16 cellular contexts compared by ENCODE assay signal in genomic region chr5:120254385-120254784, GRCh38.
"Had no signal": no experiment of that assay in that cellular context is flagged by ENCODE, and none has a peak within 500 bp of the region (broad histone marks: within the 10 kb centered on the region; RNA-seq: fewer than 3 reads in every experiment).

No MANE protein-coding gene starts in this region.

- H3K27me3 Mint-ChIP-seq: activated CD4-positive, alpha-beta T cell treated with anti-CD3 and anti-CD28 coated beads, Interleukin-2, amount 10 ng/mL, durations not matched to agents 24 days and 14 days; activated naive CD8-positive, alpha-beta T cell; brain; memory B cell; natural killer cell treated with Interleukin-12 subunit alpha and Interleukin-12 subunit beta and Interleukin-15 and Interleukin-18, amount 100 ng/mL, for 72 hours had no signal

- H3K4me3 ChIP-seq: gastrocnemius medialis, heart right ventricle, left ventricle myocardium inferior, thoracic aorta had no signal

- DNase-seq: activated CD4-positive, alpha-beta T cell treated with anti-CD3 and anti-CD28 coated beads, Interleukin-2, amount 10 ng/mL, durations not matched to agents 24 days and 14 days; activated CD8-positive, alpha-beta memory T cell treated with anti-CD3 and anti-CD28 coated beads, Interleukin-2, amount 50 U/mL, for 48 hours; activated gamma-delta T cell treated with Interleukin-2 at 50 U/mL for 16 hours; amniotic stem cell; effector memory CD4-positive, alpha-beta T cell; gastrocnemius medialis; heart right ventricle; left ventricle myocardium inferior; nucleus accumbens; T-helper 2 cell had no signal

- H3K9me3 Mint-ChIP-seq: activated CD4-positive, alpha-beta T cell treated with anti-CD3 and anti-CD28 coated beads, Interleukin-2, amount 10 ng/mL, durations not matched to agents 24 days and 14 days; brain; memory B cell had no signal

- H3K36me3 Mint-ChIP-seq: activated naive CD8-positive, alpha-beta T cell; brain; memory B cell; natural killer cell treated with Interleukin-12 subunit alpha and Interleukin-12 subunit beta and Interleukin-15 and Interleukin-18, amount 100 ng/mL, for 72 hours; stimulated activated effector memory CD8-positive, alpha-beta T cell treated with anti-CD3 and anti-CD28 coated beads, Interleukin-12 subunit alpha, Interleukin-12 subunit beta, amount 100 ng/mL, for 72 hours had no signal

- H3K27ac Mint-ChIP-seq: activated CD4-positive, alpha-beta T cell treated with anti-CD3 and anti-CD28 coated beads, Interleukin-2, amount 10 ng/mL, durations not matched to agents 24 days and 14 days; activated naive CD8-positive, alpha-beta T cell; brain; memory B cell; natural killer cell treated with Interleukin-12 subunit alpha and Interleukin-12 subunit beta and Interleukin-15 and Interleukin-18, amount 100 ng/mL, for 72 hours; stimulated activated effector memory CD8-positive, alpha-beta T cell treated with anti-CD3 and anti-CD28 coated beads, Interleukin-12 subunit alpha, Interleukin-12 subunit beta, amount 100 ng/mL, for 72 hours had no signal

- H3K4me1 Mint-ChIP-seq: activated CD4-positive, alpha-beta T cell treated with anti-CD3 and anti-CD28 coated beads, Interleukin-2, amount 10 ng/mL, durations not matched to agents 24 days and 14 days; memory B cell; stimulated activated effector memory CD8-positive, alpha-beta T cell treated with anti-CD3 and anti-CD28 coated beads, Interleukin-12 subunit alpha, Interleukin-12 subunit beta, amount 100 ng/mL, for 72 hours had no signal

- H3K4me3 Mint-ChIP-seq: activated CD4-positive, alpha-beta T cell treated with anti-CD3 and anti-CD28 coated beads, Interleukin-2, amount 10 ng/mL, durations not matched to agents 24 days and 14 days; activated naive CD8-positive, alpha-beta T cell; brain; memory B cell; natural killer cell treated with Interleukin-12 subunit alpha and Interleukin-12 subunit beta and Interleukin-15 and Interleukin-18, amount 100 ng/mL, for 72 hours; stimulated activated effector memory CD8-positive, alpha-beta T cell treated with anti-CD3 and anti-CD28 coated beads, Interleukin-12 subunit alpha, Interleukin-12 subunit beta, amount 100 ng/mL, for 72 hours had no signal
